ENCODE assay signal across 8 cellular contexts in genomic region chr3:50611464-50612233, GRCh38. TPM values are rescaled to one million over a fixed set of nuclear protein-coding genes. Genes with fewer than 3 reads are reported as not detected.
DNase-seq lines count a peak whose midpoint lies in the region; ATAC-seq, FAIRE-seq and TF ChIP-seq lines count a peak whose summit lies in the region.

TSS of gene CISH (minus strand) at chr3:50611774. CDS start at chr3:50611650, 124 bp downstream.

- H4K20me1 ChIP-seq in HepG2 (ENCODE audit: insufficient read depth, low read length) = no peaks in the 10 kb centered on the region

- peaks cover 0 to 10% of the 10 kb centered on the region in 2 experiments; a peak in 1 of 5 replicates for H3K27me3 ChIP-seq in HepG2 (ENCODE audit: control insufficient read depth in 1 of 2, insufficient read depth in 2 of 2, low read length in 2 of 2)

- peaks cover 0 to 5% of the 10 kb centered on the region in 2 experiments; a peak in 1 of 5 replicates for H3K36me3 ChIP-seq in HepG2 (replicated peaks in 1 of 2; ENCODE audit: control insufficient read depth in 1 of 2, insufficient read depth in 2 of 2, low read length in 2 of 2)

- H3K4me1 ChIP-seq in HepG2 (ENCODE audit: insufficient read depth, low read length) = peaks cover 44% of the 10 kb centered on the region

- peak within 1 kb of the TSS; percentile 99 for H3K4me3 Mint-ChIP-seq in activated CD4-positive, alpha-beta T cell treated with anti-CD3 and anti-CD28 coated beads, Interleukin-2, amount 10 ng/mL, durations not matched to agents 7 days and 5 days

- intact Hi-C loops in HepG2 (cut with micrococcal nuclease; ENCODE audit: unreplicated experiment) = loop anchor here (1.0 to 10.0 kb wide), 3 partner anchors 10 to 353 kb away; no protein-coding TSS in a partner anchor

- H2AFZ ChIP-seq in HepG2 (ENCODE audit: low read length) = no peak within 1 kb of the TSS

- no peaks in the 10 kb centered on the region for H3K9me3 ChIP-seq in HepG2 (ENCODE audit: low read length)

- no peaks in the 10 kb centered on the region for H3K9me3 Mint-ChIP-seq in activated CD4-positive, alpha-beta T cell treated with anti-CD3 and anti-CD28 coated beads, Interleukin-2, amount 10 ng/mL, durations not matched to agents 7 days and 5 days

- in situ Hi-C loops in HepG2 (cut with HindIII; ENCODE audit: extremely low pct_ligation_motif_present, low pct_unique_long_range_greater_than_20kb) = loop anchor here (5.0 kb wide), 1 partner anchor 39 kb away; no protein-coding TSS in a partner anchor

- TF ChIP-seq EP300 in HepG2 (IDR thresholded peaks at IDR 0.05; ENCODE audit: low read depth in 2 of 2, low read length in 2 of 2) (peak in 1 of 2 experiments; percentile 63; a peak in 2 of 4 replicates), HepG2 (CRISPR knock-in tag; IDR thresholded peaks at IDR 0.05; ENCODE audit: borderline replicate concordance) (peak; percentile 40; the same call in 1 of the 2 replicates)

- peak within 1 kb of the TSS; percentile 83 for H3K4me2 ChIP-seq in HepG2 (ENCODE audit: low read depth, low read length)

- FAIRE-seq in HepG2 (lab: Jason Lieb, UNC) = peak; percentile 79

- peak within 1 kb of the TSS; percentile 19 for H3K27ac ChIP-seq in HepG2 (ENCODE audit: extremely low read length, insufficient read depth, low read length)

- peaks cover 33% of the 10 kb centered on the region for H3K4me1 Mint-ChIP-seq in activated CD4-positive, alpha-beta T cell treated with anti-CD3 and anti-CD28 coated beads, Interleukin-2, amount 10 ng/mL, durations not matched to agents 7 days and 5 days

- WGBS in HepG2 (ENCODE audit: low lambda C conversion rate) = under 1% methylated on average over 19 of the region's 75 CpGs

- peak; percentile 76 for TF ChIP-seq RAD21 in HepG2 (CRISPR knock-in tag; IDR thresholded peaks at IDR 0.05)

- POLR2A ChIA-PET in activated CD4-positive, alpha-beta T cell treated with anti-CD3 and anti-CD28 coated beads, Interleukin-2, amount 10 ng/mL, durations not matched to agents 7 days and 5 days (lab: Charles Lee) = interaction anchor here (0.7 to 8.2 kb wide), 8 partner anchors 9 to 1666 kb away, joined by 3 to 168 read pairs (median 6); partner anchors contain the start of genes C3orf18 and HEMK1
- POLR2A ChIA-PET in HepG2 (lab: Yijun Ruan, JAX) = interaction anchor here (0.6 to 4.5 kb wide), 16 partner anchors 10 to 1060 kb away, joined by 3 to 101 read pairs (median 6); partner anchors contain the start of genes C3orf18, DCAF1, HEMK1 and MANF

- H3K36me3 Mint-ChIP-seq in activated CD4-positive, alpha-beta T cell treated with anti-CD3 and anti-CD28 coated beads, Interleukin-2, amount 10 ng/mL, durations not matched to agents 7 days and 5 days (ENCODE audit: low read depth) = peaks cover 70% of the 10 kb centered on the region

- H3K27ac Mint-ChIP-seq in activated CD4-positive, alpha-beta T cell treated with anti-CD3 and anti-CD28 coated beads, Interleukin-2, amount 10 ng/mL, durations not matched to agents 7 days and 5 days = peak within 1 kb of the TSS; percentile 98

- BruUV-seq in HepG2 (replicated peaks; lab: Mats Ljungman, UMichigan) = no TSS peak

- DNase-seq in C1 segment of cervical spinal cord (lab: John Stamatoyannopoulos, UW) = peak; percentile 40 to 92 (median 81)
- DNase-seq in NCI-H526 (lab: John Stamatoyannopoulos, UW) = peak; percentile 67 to 90
- peak; percentile 98 for DNase-seq in activated CD4-positive, alpha-beta T cell treated with anti-CD3 and anti-CD28 coated beads, Interleukin-2, amount 10 ng/mL, durations not matched to agents 7 days and 5 days
- peak; percentile 83 for DNase-seq in dedifferentiated amniotic fluid mesenchymal stem cell (ENCODE audit: extremely low spot score)
- DNase-seq in HepG2 (ENCODE audit: low spot score) = peak; percentile 91
- peak; percentile 99 for DNase-seq in stimulated activated CD4-positive, alpha-beta T cell treated with anti-CD3 and anti-CD28 coated beads, Interleukin-4, amount 100 ng/mL, for 1 hour

- H3K4me3 ChIP-seq in HepG2 (replicated peaks in 1 of 3; ENCODE audit: insufficient read depth in 1 of 3, low read depth in 2 of 3, low read length in 3 of 3) = peak within 1 kb of the TSS; percentile 32 to 76 (median 55); a peak in 5 of 6 replicates

- peak; percentile 66 for TF ChIP-seq CTCF in HepG2 (CRISPR knock-in tag; IDR thresholded peaks at IDR 0.05)

- CTCF ChIA-PET in activated CD4-positive, alpha-beta T cell treated with anti-CD3 and anti-CD28 coated beads, Interleukin-2, amount 10 ng/mL, durations not matched to agents 7 days and 5 days (lab: Charles Lee) = interaction anchor here (0.6 to 12.7 kb wide), 9 partner anchors 10 to 1362 kb away, joined by 3 to 274 read pairs (median 3); partner anchors contain the start of genes ABHD14B, C3orf18 and HEMK1
- CTCF ChIA-PET in HepG2 (lab: Yijun Ruan, JAX; ENCODE audit: low intra/inter-chr PET ratio, low total read pairs) = interaction anchor here (8.0 kb wide), 1 partner anchor 40 kb away, joined by 182 read pairs; the partner anchor contains the start of gene HEMK1

- ATAC-seq in HG03378 (IDR thresholded peaks at IDR 0.05; ENCODE audit: unreplicated experiment) (peak; percentile 59), HepG2 (peak; percentile 83)

- no peaks in the 10 kb centered on the region for H3K79me2 ChIP-seq in HepG2 (ENCODE audit: insufficient read depth, low read length)

- TF ChIP-seq POLR2A in GM19099 (IDR thresholded peaks at IDR 0.05; ENCODE audit: extremely low read depth, insufficient read length, low read depth) (peak; percentile 76), HepG2 (IDR thresholded peaks at IDR 0.05; ENCODE audit: insufficient read depth in 1 of 2, low read depth in 2 of 2, low read length in 2 of 2) (no peak)

- peak within 1 kb of the TSS; percentile 61; the same call in 1 of the 2 replicates for H3K9ac ChIP-seq in HepG2 (ENCODE audit: insufficient read depth, low read depth, low read length)

- no peaks in the 10 kb centered on the region for H3K27me3 Mint-ChIP-seq in activated CD4-positive, alpha-beta T cell treated with anti-CD3 and anti-CD28 coated beads, Interleukin-2, amount 10 ng/mL, durations not matched to agents 7 days and 5 days

TF ChIP-seq in HepG2, 621 proteins besides CTCF, POLR2A, EP300 and RAD21 (continues in another document):
- peak; percentile 99 for TF ChIP-seq ZNF687 (CRISPR knock-in tag; IDR thresholded peaks at IDR 0.05)
- TF ChIP-seq DR1 (CRISPR knock-in tag; IDR thresholded peaks at IDR 0.05) = no peak; the same call in 1 of the 2 replicates
- TF ChIP-seq NR2C2 (CRISPR knock-in tag; IDR thresholded peaks at IDR 0.05; ENCODE audit: borderline replicate concordance) = 0 out of 2 replicates have a peak, but pooled peaks have one; percentile 48

RNA-seq across cellular contexts. Expression of gene CISH, which starts in this region (rescaled TPM):
- total RNA-seq in activated CD4-positive, alpha-beta T cell treated with anti-CD3 and anti-CD28 coated beads, Interleukin-2, amount 10 ng/mL, durations not matched to agents 7 days and 5 days = 100 to 1,000 TPM; 300 to 308 TPM
- 0.73 and 0.91 TPM in 2 replicates for total RNA-seq in HepG2 (2016; rRNA removed; fragmentation: Illumina TruSeq; extraction: Trizol)
- total RNA-seq in HepG2 (2016; cell fraction: cytosol; rRNA removed; fragmentation: Illumina TruSeq; extraction: Trizol; ENCODE audit: low read depth) = 0.20 and 0.44 TPM in 2 replicates
- 0.82 and 1.2 TPM in 2 replicates for total RNA-seq in HepG2 (2016; cell fraction: insoluble cytoplasmic fraction; rRNA removed; fragmentation: Illumina TruSeq; extraction: Trizol)
- 1.2 and 1.4 TPM in 2 replicates for total RNA-seq in HepG2 (2016; cell fraction: membrane; rRNA removed; fragmentation: Illumina TruSeq; extraction: Trizol)
- 0.81 and 0.85 TPM in 2 replicates for total RNA-seq in HepG2 (2016; cell fraction: nucleus; rRNA removed; fragmentation: Illumina TruSeq; extraction: Trizol)
- 1.5 and 2.8 TPM in 2 replicates for polyA plus RNA-seq in HepG2 (2011; rRNA removed)
- polyA plus RNA-seq in HepG2 (2011; cell fraction: cytosol; rRNA removed) = 1.5 and 1.7 TPM in 2 replicates
- polyA plus RNA-seq in HepG2 (2011; cell fraction: nucleus; rRNA removed) = 4.4 and 7.4 TPM in 2 replicates
- 2.1 and 2.9 TPM in 2 replicates for polyA plus RNA-seq in HepG2 (2012)
- polyA plus RNA-seq in HepG2 (2016; cell fraction: cytosol; fragmentation: Illumina TruSeq; extraction: Trizol; ENCODE audit: low read depth) = 0.21 and 0.27 TPM in 2 replicates
- 1.9 and 2.2 TPM in 2 replicates for polyA plus RNA-seq in HepG2 (2016; cell fraction: insoluble cytoplasmic fraction; fragmentation: Illumina TruSeq; extraction: Trizol; ENCODE audit: low read depth)
- 0.84 and 1.0 TPM in 2 replicates for polyA plus RNA-seq in HepG2 (2016; cell fraction: membrane; fragmentation: Illumina TruSeq; extraction: Trizol; ENCODE audit: low read depth)
- polyA plus RNA-seq in HepG2 (2016; cell fraction: nucleus; fragmentation: Illumina TruSeq; extraction: Trizol; ENCODE audit: insufficient read depth, low read depth) = 1.9 and 3.2 TPM in 2 replicates
- polyA minus RNA-seq in HepG2 (2011; rRNA and poly(A)+ RNA removed; ENCODE audit: low replicate concordance) = 1.9 and 6.3 TPM in 2 replicates
- polyA minus RNA-seq in HepG2 (2011; cell fraction: cytosol; rRNA and poly(A)+ RNA removed) = 1.6 and 2.8 TPM in 2 replicates
- polyA minus RNA-seq in HepG2 (2011; cell fraction: nucleus; rRNA and poly(A)+ RNA removed) = 2.6 and 4.6 TPM in 2 replicates

Comparison
In these comparisons a context has a peak if more than half of its experiments do, and no peak if none do; other contexts are left out.
1. Peak in every context shown above with its lines: DNase-seq, ATAC-seq, H3K4me3 ChIP-seq and H3K27ac ChIP-seq.
2. RNA of gene CISH (total RNA-seq): 300 to 308 TPM in activated CD4-positive, alpha-beta T cell treated with anti-CD3 and anti-CD28 coated beads, Interleukin-2, amount 10 ng/mL, durations not matched to agents 7 days and 5 days; 0.20 to 1.4 TPM in HepG2; every median in the first group is over 100 times any median in the second.